14 cellular contexts compared by ENCODE assay signal in the genomic region with DNA sequence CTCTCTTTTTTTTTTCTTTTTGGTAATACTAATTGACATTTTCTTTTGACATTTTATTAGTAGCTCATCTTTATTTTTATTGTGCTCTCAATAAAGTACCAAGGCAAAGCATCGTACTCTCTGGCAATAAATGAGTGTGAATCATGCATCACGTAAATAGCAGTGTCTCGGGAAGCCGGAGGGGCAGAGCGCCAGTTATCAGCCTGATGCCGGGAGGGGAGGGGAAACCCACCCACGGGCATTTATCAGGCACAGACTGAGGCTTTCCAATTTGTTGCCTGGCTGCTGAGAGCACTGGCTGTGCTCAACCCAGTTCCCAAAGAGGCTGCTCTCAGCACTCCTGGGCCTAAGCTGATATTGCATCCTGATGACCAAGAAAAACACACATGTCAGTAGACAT.
DNase-seq lines count a peak whose midpoint lies in the region; ATAC-seq, FAIRE-seq and TF ChIP-seq lines count a peak whose summit lies in the region.
"Had no signal": no experiment of that assay in that cellular context is flagged by ENCODE, and none has a peak within 500 bp of the region (broad histone marks: within the 10 kb centered on the region; RNA-seq: fewer than 3 reads in every experiment).

No MANE protein-coding gene starts in this region.

- no peak for TF ChIP-seq POLR2A in heart left ventricle (IDR thresholded peaks at IDR 0.05)
- TF ChIP-seq POLR2A in spleen (IDR thresholded peaks at IDR 0.05): no peak

- H3K4me3 ChIP-seq in adipocyte (ENCODE audit: low read length): peak overlapping the region; percentile 33
- H3K4me3 ChIP-seq in heart left ventricle: no peak overlapping the region
- H3K4me3 ChIP-seq in pancreas: no peak overlapping the region
- H3K4me3 ChIP-seq in spleen: no peak overlapping the region
- no peak overlapping the region for H3K4me3 ChIP-seq in PC-9
- H3K4me3 ChIP-seq: BLaER1 had no signal

- POLR2A ChIA-PET in GM10248 (lab: Yijun Ruan, JAX) (no interaction called here), PC-9 (lab: Charles Lee; ENCODE audit: unreplicated experiment) (no interaction called here)

- no peaks in the 10 kb centered on the region for H3K9me2 ChIP-seq in PC-9 (ENCODE audit: insufficient read depth)

- H3K9ac ChIP-seq in adipocyte (ENCODE audit: low read length): peak overlapping the region; percentile 47
- H3K9ac ChIP-seq: BLaER1, KMS-11 had no signal

- CTCF ChIA-PET in GM10248 (lab: Yijun Ruan, JAX) (interaction anchor here (0.6 to 1.1 kb wide), 2 partner anchors 13 to 28 kb away, joined by 3 read pairs; no protein-coding TSS in a partner anchor), PC-9 (lab: Charles Lee) (no interaction called here)

- intact Hi-C loops in heart left ventricle (cut with DNase I): no loop called here
- intact Hi-C loops in pancreas (cut with DNase I): no loop called here
- intact Hi-C loops in spleen (cut with DNase I; ENCODE audit: low total_unique reads): no loop called here
- intact Hi-C loops in PC-9 (cut with micrococcal nuclease; ENCODE audit: unreplicated experiment): no loop called here

- WGBS in heart left ventricle, 4 donors: 27 to 40% (median 33%) methylated on average over 7 of the region's 7 CpGs
- WGBS in pancreas, 2 donors: 41 to 43% methylated on average over 7 of the region's 7 CpGs
- 67 to 83% (median 79%) methylated on average over 7 of the region's 7 CpGs for WGBS in spleen, 5 donors

- peaks cover 26% of the 10 kb centered on the region for H3K4me1 ChIP-seq in adipocyte (ENCODE audit: control insufficient read depth, insufficient read depth, low read length)
- H3K4me1 ChIP-seq in heart left ventricle: peaks cover 0 to 43% (median 16%) of the 10 kb centered on the region in 12 donors
- no peaks in the 10 kb centered on the region for H3K4me1 ChIP-seq in pancreas
- H3K4me1 ChIP-seq in spleen: peaks cover 0 to 10% (median 6%) of the 10 kb centered on the region in 6 donors
- H3K4me1 ChIP-seq in PC-9 (replicated peaks; ENCODE audit: insufficient read depth): no peaks in the 10 kb centered on the region

- H3K27me3 ChIP-seq in adipocyte (replicated peaks; ENCODE audit: control insufficient read depth, insufficient read depth, low read length) (no peaks in the 10 kb centered on the region), heart left ventricle (no peaks in the 10 kb centered on the region), pancreas (no peaks in the 10 kb centered on the region), spleen (replicated peaks in 1 of 7) (no peaks in the 10 kb centered on the region), PC-9 (ENCODE audit: insufficient read depth, low read depth) (peaks cover 88% of the 10 kb centered on the region)
- H3K27me3 ChIP-seq: BLaER1 had no signal

- H3K27ac ChIP-seq in heart left ventricle (peak overlapping the region in 10 of 12 donors; percentile 1 to 66 (median 42)), pancreas (no peak overlapping the region), spleen (peak overlapping the region in 4 of 8 donors; percentile 4 to 57 (median 32)), PC-9 (no peak overlapping the region)
- H3K27ac ChIP-seq: BLaER1, KMS-11 had no signal

- H3K9me3 ChIP-seq in adipocyte (ENCODE audit: control insufficient read depth, low read length): no peaks in the 10 kb centered on the region
- H3K9me3 ChIP-seq in heart left ventricle: no peaks in the 10 kb centered on the region
- no peaks in the 10 kb centered on the region for H3K9me3 ChIP-seq in pancreas
- no peaks in the 10 kb centered on the region for H3K9me3 ChIP-seq in spleen
- no peaks in the 10 kb centered on the region for H3K9me3 ChIP-seq in PC-9 (ENCODE audit: insufficient read depth, low read depth)
- H3K9me3 ChIP-seq: BLaER1 had no signal

- no peak for FAIRE-seq in pancreas (lab: Jason Lieb, UNC)
- FAIRE-seq: H54 had no signal

- no peak overlapping the region for H2AFZ ChIP-seq in PC-9

- H3F3A ChIP-seq in PC-9 (ENCODE audit: insufficient read depth, low read depth): no peaks in the 10 kb centered on the region

- no peak overlapping the region for H3K4me2 ChIP-seq in PC-9
- H3K4me2 ChIP-seq: BLaER1, KMS-11 had no signal

- TF ChIP-seq CTCF in heart left ventricle (IDR thresholded peaks at IDR 0.05): no peak
- TF ChIP-seq CTCF in pancreas (IDR thresholded peaks at IDR 0.05): no peak
- no peak for TF ChIP-seq CTCF in GM10248 (IDR thresholded peaks at IDR 0.05; ENCODE audit: control extremely low read depth, extremely low read depth, low read depth, missing control alignments)
- no peak for TF ChIP-seq CTCF in spleen (IDR thresholded peaks at IDR 0.05 in 8 of 11, conservative IDR thresholded peaks at IDR 0.05 in 3 of 11)
- no peak for TF ChIP-seq CTCF in PC-9 (conservative IDR thresholded peaks at IDR 0.05)

- no peaks in the 10 kb centered on the region for H3K36me3 ChIP-seq in adipocyte (ENCODE audit: control insufficient read depth, insufficient read depth, low read length, severe bottlenecking)
- H3K36me3 ChIP-seq in heart left ventricle: no peaks in the 10 kb centered on the region
- no peaks in the 10 kb centered on the region for H3K36me3 ChIP-seq in pancreas
- no peaks in the 10 kb centered on the region for H3K36me3 ChIP-seq in spleen
- no peaks in the 10 kb centered on the region for H3K36me3 ChIP-seq in PC-9 (ENCODE audit: low read depth)
- H3K36me3 ChIP-seq: BLaER1 had no signal

- BruUV-seq in PC-9 (replicated peaks; lab: Mats Ljungman, UMichigan): no TSS peak

- no peaks in the 10 kb centered on the region for H4K20me1 ChIP-seq in PC-9 (ENCODE audit: insufficient read depth)
- H4K20me1 ChIP-seq: BLaER1 had no signal

- no peaks in the 10 kb centered on the region for H3K79me2 ChIP-seq in PC-9 (ENCODE audit: low read depth)

- ATAC-seq in heart left ventricle: peak; percentile 63 to 87 (median 78)
- ATAC-seq in pancreas: peak in 3 of 4 donors; percentile 49 to 55 (median 51)

- peak; percentile 57 for DNase-seq in AG08395 (ENCODE audit: low spot score)
- DNase-seq in adipocyte (ENCODE audit: low read depth): peak; percentile 63
- DNase-seq in heart left ventricle: peak; percentile 66 to 83 (median 78)
- no peak for DNase-seq in pancreas
- no peak for DNase-seq in germinal center (ENCODE audit: low spot score)
- DNase-seq in GM10248 (ENCODE audit: extremely low spot score): no peak
- no peak for DNase-seq in spleen
- no peak for DNase-seq in PC-9
- DNase-seq: cerebellar nuclear complex, NCI-H345, SIG-M5 had no signal

Comparison
In these comparisons a context has a peak if more than half of its experiments do, and no peak if none do; other contexts are left out.
1. DNase-seq: peak in AG08395 (single experiment), adipocyte (single experiment) and heart left ventricle (5 of 5); none in pancreas (0 of 6), germinal center (single experiment), GM10248 (single experiment), spleen (single experiment) and PC-9 (0 of 2).
2. H3K27ac ChIP-seq: peak in heart left ventricle (10 of 12); none in pancreas (0 of 4) and PC-9 (single experiment).